8 cellular contexts compared by ENCODE assay signal in genomic region chr2:123154195-123154594, GRCh38.
"Had no signal": no experiment of that assay in that cellular context is flagged by ENCODE, and none has a peak within 500 bp of the region (broad histone marks: within the 10 kb centered on the region; RNA-seq: fewer than 3 reads in every experiment).

No MANE protein-coding gene starts in this region.

- H3K4me3 Mint-ChIP-seq: GM23338, HFFc6, IgD-negative memory B cell had no signal

- DNase-seq: H7, HFFc6, KG1 had no signal

- H3K4me2 ChIP-seq: GM23338 had no signal

- H3K9me3 ChIP-seq: HAP-1 had no signal

- H3K27ac Mint-ChIP-seq: GM23338, HFFc6, IgD-negative memory B cell had no signal

- H3K4me1 ChIP-seq: HAP-1 had no signal

- H3K36me3 Mint-ChIP-seq: IgD-negative memory B cell had no signal

- H3K4me1 Mint-ChIP-seq: GM23338, IgD-negative memory B cell had no signal

- H2AFZ ChIP-seq: GM23338 had no signal

- H3K9me3 Mint-ChIP-seq: GM23338 had no signal

- H3K4me3 ChIP-seq: GM23338, HAP-1 had no signal

- ATAC-seq: GM23338, HCT116 had no signal

- H3K27ac ChIP-seq: HL-60 had no signal

- H3K36me3 ChIP-seq: HAP-1 had no signal

- H3K27me3 Mint-ChIP-seq: IgD-negative memory B cell had no signal
